Comparison of ENCODE assay signal across 17 cellular contexts in genomic region chr6:15232836-15233510, GRCh38. TPM values are rescaled to one million over a fixed set of nuclear protein-coding genes. Genes with fewer than 3 reads are reported as not detected.
A peak's percentile ranks its signal among the peaks of the same experiment; 100 is the strongest.
DNase-seq lines count a peak whose midpoint lies in the region; ATAC-seq and TF ChIP-seq lines count a peak whose summit lies in the region.
"Had no signal": no experiment of that assay in that cellular context is flagged by ENCODE, and none has a peak within 500 bp of the region (broad histone marks: within the 10 kb centered on the region; RNA-seq: fewer than 3 reads in every experiment).

No MANE protein-coding gene starts in this region.

- H3K4me3 Mint-ChIP-seq in activated B cell treated with CpG ODN at 0.5 μM for 24 hours, result no peak overlapping the region
- H3K4me3 Mint-ChIP-seq: CD14-positive monocyte, T-cell had no signal

- H3K27ac Mint-ChIP-seq in activated B cell treated with CpG ODN at 0.5 μM for 24 hours, result peak overlapping the region; percentile 66
- H3K27ac Mint-ChIP-seq: T-cell had no signal

- TF ChIP-seq CTCF in activated B cell treated with CpG ODN at 0.5 μM for 24 hours (IDR thresholded peaks at IDR 0.05), result no peak

- CTCF ChIA-PET in activated B cell treated with CpG ODN at 0.5 μM for 24 hours (lab: Charles Lee), result interaction anchor here (0.9 kb wide), 1 partner anchor 212 kb away, joined by 3 read pairs; no protein-coding TSS in a partner anchor

- ATAC-seq in activated B cell treated with CpG ODN at 0.5 μM for 24 hours (ENCODE audit: low read depth) (peak; percentile 72), HG02973 (IDR thresholded peaks at IDR 0.05; ENCODE audit: unreplicated experiment) (no peak)
- ATAC-seq: T-cell had no signal

- H3K4me1 Mint-ChIP-seq in activated B cell treated with CpG ODN at 0.5 μM for 24 hours, result peaks cover 22% of the 10 kb centered on the region

- no peaks in the 10 kb centered on the region for H3K9me3 Mint-ChIP-seq in activated B cell treated with CpG ODN at 0.5 μM for 24 hours
- H3K9me3 Mint-ChIP-seq: T-cell had no signal

- no peaks in the 10 kb centered on the region for H3K36me3 Mint-ChIP-seq in activated B cell treated with CpG ODN at 0.5 μM for 24 hours (ENCODE audit: low read depth)
- H3K36me3 Mint-ChIP-seq: CD14-positive monocyte, T-cell had no signal

- DNase-seq in SIG-M5 treated with dmso at 0.1 percent for 504 hours (lab: John Stamatoyannopoulos, UW; ENCODE audit: unreplicated experiment), result peak; percentile 69
- DNase-seq in SIG-M5 (lab: John Stamatoyannopoulos, UW), result no peak
- peak; percentile 65 for DNase-seq in MV-4-11 (lab: John Stamatoyannopoulos, UW)
- no peak for DNase-seq in activated B cell treated with CpG ODN at 0.5 μM for 24 hours
- no peak for DNase-seq in AG20443 (ENCODE audit: low spot score)
- no peak for DNase-seq in inferior parietal cortex (ENCODE audit: extremely low spot score)
- DNase-seq in activated T-cell treated with anti-CD3 and anti-CD28 coated beads for 4 hours, result no peak
- DNase-seq: Caco-2, H7, NCI-H1105, NCI-H187 treated with DMSO at 0.1 percent for 48 hours, NCI-H2171, NCI-H774, OCI-M1, T-cell had no signal

- no peaks in the 10 kb centered on the region for H3K27me3 Mint-ChIP-seq in activated B cell treated with CpG ODN at 0.5 μM for 24 hours
- H3K27me3 Mint-ChIP-seq: T-cell had no signal

- POLR2A ChIA-PET in activated B cell treated with CpG ODN at 0.5 μM for 24 hours (lab: Charles Lee), result interaction anchor here (0.5 to 1.4 kb wide), 3 partner anchors 12 to 323 kb away, joined by 3 to 5 read pairs (median 3); no protein-coding TSS in a partner anchor

- intact Hi-C loops in activated B cell treated with CpG ODN at 0.5 μM for 24 hours (cut with micrococcal nuclease), result no loop called here

RNA-seq across cellular contexts. Expression of gene JARID2, which starts 12.9 kb away (rescaled TPM):
- total RNA-seq in activated B cell treated with CpG ODN at 0.5 μM for 24 hours, result 27.0 and 28.5 TPM in 2 replicates

Comparison
In these comparisons a context has a peak if more than half of its experiments do, and no peak if none do; other contexts are left out.
1. DNase-seq: peak in SIG-M5 treated with dmso at 0.1 percent for 504 hours (single experiment) and MV-4-11 (single experiment); none in SIG-M5 (single experiment), activated B cell treated with CpG ODN at 0.5 μM for 24 hours (single experiment), AG20443 (single experiment), inferior parietal cortex (single experiment) and activated T-cell treated with anti-CD3 and anti-CD28 coated beads for 4 hours (single experiment).